In genomic region chr1:21620461-21620860, GRCh38 we compare ENCODE assay signal across 11 cellular contexts. TPM values are rescaled to one million over a fixed set of nuclear protein-coding genes. Genes with fewer than 3 reads are reported as not detected.
A peak's percentile ranks its signal among the peaks of the same experiment; 100 is the strongest.
DNase-seq lines count a peak whose midpoint lies in the region; ATAC-seq and TF ChIP-seq lines count a peak whose summit lies in the region.
"Had no signal": no experiment of that assay in that cellular context is flagged by ENCODE, and none has a peak within 500 bp of the region (broad histone marks: within the 10 kb centered on the region; RNA-seq: fewer than 3 reads in every experiment).

No MANE protein-coding gene starts in this region.

- TF ChIP-seq POLR2A in HCT116 (IDR thresholded peaks at IDR 0.05; ENCODE audit: borderline replicate concordance, extremely low read depth, insufficient read depth, insufficient read length) = no peak

- H3K9me3 Mint-ChIP-seq in activated T-helper 2 cell treated with anti-CD3 and anti-CD28 coated beads, Interferon-gamma antibody, Interleukin-2, Interleukin-4, amounts not matched to agents 10 μg/mL and 5 μg/mL and 100 μg/mL, durations not matched to agents 14 hours and 24 hours and 36 hours = no peaks in the 10 kb centered on the region
- H3K9me3 Mint-ChIP-seq: activated naive CD8-positive, alpha-beta T cell treated with anti-CD3 and anti-CD28 coated beads, Interleukin-2, amount 10 ng/mL, durations not matched to agents 7 days and 5 days; HFFc6 had no signal

- intact Hi-C loops in HCT116 (cut with micrococcal nuclease) = no loop called here
- intact Hi-C loops in left cardiac atrium (cut with DNase I) = no loop called here
- intact Hi-C loops in activated T-helper 2 cell treated with anti-CD3 and anti-CD28 coated beads, Interferon-gamma antibody, Interleukin-2, Interleukin-4, amounts not matched to agents 10 μg/mL and 5 μg/mL and 100 μg/mL, durations not matched to agents 14 hours and 24 hours and 36 hours (cut with micrococcal nuclease) = no loop called here

- H2AFZ ChIP-seq in HCT116 (ENCODE audit: low read depth, low read length, poor library complexity, severe bottlenecking) = no peak overlapping the region

- no peaks in the 10 kb centered on the region for H4K20me1 ChIP-seq in HCT116 (ENCODE audit: insufficient read depth)

- no peak overlapping the region for H3K27ac ChIP-seq in HCT116 (ENCODE audit: low read depth, low read length)

- peaks cover 2% of the 10 kb centered on the region for H3K4me1 Mint-ChIP-seq in activated T-helper 2 cell treated with anti-CD3 and anti-CD28 coated beads, Interferon-gamma antibody, Interleukin-2, Interleukin-4, amounts not matched to agents 10 μg/mL and 5 μg/mL and 100 μg/mL, durations not matched to agents 14 hours and 24 hours and 36 hours (ENCODE audit: low read depth)

- no peak overlapping the region for H3K27ac Mint-ChIP-seq in activated T-helper 2 cell treated with anti-CD3 and anti-CD28 coated beads, Interferon-gamma antibody, Interleukin-2, Interleukin-4, amounts not matched to agents 10 μg/mL and 5 μg/mL and 100 μg/mL, durations not matched to agents 14 hours and 24 hours and 36 hours
- H3K27ac Mint-ChIP-seq: activated naive CD8-positive, alpha-beta T cell treated with anti-CD3 and anti-CD28 coated beads, Interleukin-2, amount 10 ng/mL, durations not matched to agents 7 days and 5 days; HFFc6 had no signal

- H3K4me1 ChIP-seq in HCT116 (ENCODE audit: control insufficient read depth in 1 of 2, insufficient read depth in 2 of 2, low read length in 2 of 2) = peaks cover 9 to 21% of the 10 kb centered on the region in 2 experiments; a peak in 3 of 4 replicates

- TF ChIP-seq RAD21 in HCT116 (IDR thresholded peaks at IDR 0.05; ENCODE audit: low read depth) = no peak

- H3K36me3 Mint-ChIP-seq in activated T-helper 2 cell treated with anti-CD3 and anti-CD28 coated beads, Interferon-gamma antibody, Interleukin-2, Interleukin-4, amounts not matched to agents 10 μg/mL and 5 μg/mL and 100 μg/mL, durations not matched to agents 14 hours and 24 hours and 36 hours (ENCODE audit: low read depth) = no peaks in the 10 kb centered on the region
- H3K36me3 Mint-ChIP-seq: activated naive CD8-positive, alpha-beta T cell treated with anti-CD3 and anti-CD28 coated beads, Interleukin-2, amount 10 ng/mL, durations not matched to agents 7 days and 5 days had no signal

- CTCF ChIA-PET in HCT116 (lab: Charles Lee) = no interaction called here

- no peaks in the 10 kb centered on the region for H3K79me2 ChIP-seq in HCT116 (ENCODE audit: insufficient read depth, low read length)

- H3K4me3 Mint-ChIP-seq in activated T-helper 2 cell treated with anti-CD3 and anti-CD28 coated beads, Interferon-gamma antibody, Interleukin-2, Interleukin-4, amounts not matched to agents 10 μg/mL and 5 μg/mL and 100 μg/mL, durations not matched to agents 14 hours and 24 hours and 36 hours (ENCODE audit: low read depth) = no peak overlapping the region
- H3K4me3 Mint-ChIP-seq: HFFc6 had no signal

- no peak for TF ChIP-seq CTCF in HCT116 (IDR thresholded peaks at IDR 0.05 in 2 of 3, conservative IDR thresholded peaks at IDR 0.05 in 1 of 3; ENCODE audit: borderline replicate concordance in 1 of 3, insufficient read depth in 1 of 3, low read depth in 2 of 3, low read length in 2 of 3)

- RAD21 ChIA-PET in HCT116 (lab: Charles Lee; ENCODE audit: low non-redundant PET in 1 of 2, low total read pairs in 2 of 2, uncharacterized antibody in 2 of 2, unreplicated experiment in 2 of 2) = no interaction called here

- no peak overlapping the region for H3K4me3 ChIP-seq in HCT116 (replicated peaks in 1 of 2; ENCODE audit: low read depth in 1 of 2, low read length in 2 of 2)

- no peak overlapping the region for H3K4me2 ChIP-seq in HCT116 (ENCODE audit: low read length)

- peaks cover 14% of the 10 kb centered on the region for H3K27me3 Mint-ChIP-seq in activated T-helper 2 cell treated with anti-CD3 and anti-CD28 coated beads, Interferon-gamma antibody, Interleukin-2, Interleukin-4, amounts not matched to agents 10 μg/mL and 5 μg/mL and 100 μg/mL, durations not matched to agents 14 hours and 24 hours and 36 hours (ENCODE audit: low read depth)

- H3K9me3 ChIP-seq in HCT116 (ENCODE audit: control insufficient read depth in 1 of 2, insufficient read depth in 1 of 2, low read depth in 1 of 2, low read length in 2 of 2) = no peaks in the 10 kb centered on the region

- POLR2A ChIA-PET in HCT116 (lab: Charles Lee) = no interaction called here

- DNase-seq in HCT116 (ENCODE audit: low read depth, low spot score) = no peak
- DNase-seq in NCI-H446 treated with DMSO at 0.1 percent for 48 hours (lab: John Stamatoyannopoulos, UW) = peak; percentile 54
- DNase-seq in left cardiac atrium = no peak
- peak; percentile 60 for DNase-seq in retina
- no peak for DNase-seq in activated T-helper 2 cell treated with anti-CD3 and anti-CD28 coated beads, Interferon-gamma antibody, Interleukin-2, Interleukin-4, amounts not matched to agents 10 μg/mL and 5 μg/mL and 100 μg/mL, durations not matched to agents 14 hours and 24 hours and 36 hours (ENCODE audit: low spot score)
- DNase-seq: activated naive CD8-positive, alpha-beta T cell treated with anti-CD3 and anti-CD28 coated beads, Interleukin-2, amount 10 ng/mL, durations not matched to agents 7 days and 5 days; HFFc6; NCI-H82; SHP77 had no signal

- no peaks in the 10 kb centered on the region for H3K9me2 ChIP-seq in HCT116 (ENCODE audit: insufficient read depth)

- ATAC-seq in HCT116 = no peak
- peak; percentile 34 to 66 for ATAC-seq in left cardiac atrium
- ATAC-seq in HG03460 (IDR thresholded peaks at IDR 0.05; ENCODE audit: unreplicated experiment) = no peak
- ATAC-seq in HG03439 (IDR thresholded peaks at IDR 0.05; ENCODE audit: unreplicated experiment) = no peak

- BruUV-seq in HCT116 (replicated peaks; lab: Mats Ljungman, UMichigan) = TSS peak; percentile 26

- H3K27me3 ChIP-seq in HCT116 (ENCODE audit: insufficient read depth, low read length) = no peaks in the 10 kb centered on the region

- no peaks in the 10 kb centered on the region for H3K36me3 ChIP-seq in HCT116 (ENCODE audit: control insufficient read depth in 1 of 2, insufficient read depth in 2 of 2, low read length in 2 of 2)

- no peak overlapping the region for H3K9ac ChIP-seq in HCT116 (ENCODE audit: low read length)

TF ChIP-seq in HCT116, 20 proteins besides CTCF, POLR2A, EP300 and RAD21 (continues in another document):
- TF ChIP-seq ZBTB33 (IDR thresholded peaks at IDR 0.05; ENCODE audit: extremely low read depth, insufficient replicate concordance, low read length) (no peak), POLR2AphosphoS5 (IDR thresholded peaks at IDR 0.05; ENCODE audit: low read depth, low read length) (no peak), SRF (IDR thresholded peaks at IDR 0.05; ENCODE audit: low read depth) (no peak), EZH2phosphoT487 (IDR thresholded peaks at IDR 0.05; ENCODE audit: borderline replicate concordance) (no peak), YY1 (IDR thresholded peaks at IDR 0.05; ENCODE audit: extremely low read depth, insufficient replicate concordance, low read depth, low read length) (no peak), REST (IDR thresholded peaks at IDR 0.05; ENCODE audit: low read depth) (no peak), CBX3 (IDR thresholded peaks at IDR 0.05; ENCODE audit: low read depth) (no peak)
- TF ChIP-seq, protein P1, sequence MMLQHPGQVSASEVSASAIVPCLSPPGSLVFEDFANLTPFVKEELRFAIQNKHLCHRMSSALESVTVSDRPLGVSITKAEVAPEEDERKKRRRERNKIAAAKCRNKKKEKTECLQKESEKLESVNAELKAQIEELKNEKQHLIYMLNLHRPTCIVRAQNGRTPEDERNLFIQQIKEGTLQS (IDR thresholded peaks at IDR 0.05) = no peak

RNA-seq across cellular contexts. Expression of gene RAP1GAP, which starts 48.7 kb away (rescaled TPM):
- 13.4 TPM for total RNA-seq in HCT116 (2021; ENCODE audit: unreplicated experiment)
- 15.0 and 15.2 TPM in 2 replicates for polyA plus RNA-seq in HCT116 (2012)
- 10 to 100 TPM; 10.5 to 16.4 TPM for total RNA-seq in left cardiac atrium
- total RNA-seq in activated T-helper 2 cell treated with anti-CD3 and anti-CD28 coated beads, Interferon-gamma antibody, Interleukin-2, Interleukin-4, amounts not matched to agents 10 μg/mL and 5 μg/mL and 100 μg/mL, durations not matched to agents 14 hours and 24 hours and 36 hours = 0.46 TPM in 2 replicates

Comparison
In these comparisons a context has a peak if more than half of its experiments do, and no peak if none do; other contexts are left out.
1. ATAC-seq: peak in left cardiac atrium (2 of 2); none in HCT116 (single experiment), HG03460 (single experiment) and HG03439 (single experiment).
2. DNase-seq: peak in NCI-H446 treated with DMSO at 0.1 percent for 48 hours (single experiment) and retina (single experiment); none in HCT116 (single experiment), left cardiac atrium (single experiment) and activated T-helper 2 cell treated with anti-CD3 and anti-CD28 coated beads, Interferon-gamma antibody, Interleukin-2, Interleukin-4, amounts not matched to agents 10 μg/mL and 5 μg/mL and 100 μg/mL, durations not matched to agents 14 hours and 24 hours and 36 hours (single experiment).